ENCODE assay signal across 1 cellular context in genomic region chr21:44834951-44835646, GRCh38.
TF ChIP-seq lines count a peak whose summit lies in the region.

No MANE protein-coding gene starts in this region.

TF ChIP-seq in H1, 55 proteins besides CTCF, POLR2A, EP300 and RAD21:
- TF ChIP-seq SIN3A (conservative IDR thresholded peaks at IDR 0.05 in 1 of 2, IDR thresholded peaks at IDR 0.05 in 1 of 2; ENCODE audit: low read depth in 1 of 2, low read length in 2 of 2) = no peak
- no peak for TF ChIP-seq TAF7 (optimal IDR thresholded peaks at IDR 0.05; ENCODE audit: borderline replicate concordance, low read depth, low read length)
- TF ChIP-seq POLR2AphosphoS5 (IDR thresholded peaks at IDR 0.05; ENCODE audit: low read depth, low read length) = no peak
- no peak for TF ChIP-seq NANOG (IDR thresholded peaks at IDR 0.05; ENCODE audit: insufficient read depth, low read depth, low read length, poor library complexity, severe bottlenecking)
- no peak for TF ChIP-seq RXRA (IDR thresholded peaks at IDR 0.05; ENCODE audit: insufficient read depth, low read depth, low read length)
- TF ChIP-seq CREB1 (IDR thresholded peaks at IDR 0.05) = no peak
- no peak for TF ChIP-seq POU5F1 (IDR thresholded peaks at IDR 0.05; ENCODE audit: low read depth, low read length)
- TF ChIP-seq JUN (IDR thresholded peaks at IDR 0.05; ENCODE audit: low read depth, low read length) = no peak
- no peak for TF ChIP-seq CTBP2 (IDR thresholded peaks at IDR 0.05; ENCODE audit: borderline replicate concordance, insufficient read depth, insufficient read length, low read length)
- no peak for TF ChIP-seq BRCA1 (IDR thresholded peaks at IDR 0.05; ENCODE audit: low read depth, low read length)
- TF ChIP-seq ASH2L (IDR thresholded peaks at IDR 0.05; ENCODE audit: low read length) = no peak
- TF ChIP-seq HDAC6 (IDR thresholded peaks at IDR 0.05; ENCODE audit: low read depth, low read length) = no peak
- TF ChIP-seq RFX5 (IDR thresholded peaks at IDR 0.05; ENCODE audit: borderline replicate concordance, low read depth, low read length) = no peak
- no peak for TF ChIP-seq SP4 (IDR thresholded peaks at IDR 0.05; ENCODE audit: low read length)
- no peak for TF ChIP-seq CHD2 (IDR thresholded peaks at IDR 0.05; ENCODE audit: low read length)
- TF ChIP-seq HDAC2 (IDR thresholded peaks at IDR 0.05; ENCODE audit: borderline replicate concordance in 1 of 2, low read depth in 2 of 2, low read length in 2 of 2) = no peak
- no peak for TF ChIP-seq TEAD4 (IDR thresholded peaks at IDR 0.05; ENCODE audit: low read depth, low read length)
